Comparison of ENCODE assay signal across 1 cellular context in genomic region chr17:36545465-36546417, GRCh38.
TF ChIP-seq lines count a peak whose summit lies in the region.

No MANE protein-coding gene starts in this region.

TF ChIP-seq in K562, 482 proteins besides CTCF, POLR2A, EP300 and RAD21 (continued from another document and continues in another):
- TF ChIP-seq DDX20 (tag; IDR thresholded peaks at IDR 0.05; ENCODE audit: low read depth) (no peak), ZBTB49 (CRISPR knock-in tag; IDR thresholded peaks at IDR 0.05; ENCODE audit: borderline replicate concordance) (no peak), PPARD (CRISPR knock-in tag; IDR thresholded peaks at IDR 0.05) (no peak), POLR2H (tag; IDR thresholded peaks at IDR 0.05; ENCODE audit: low read depth) (no peak), PRPF4 (IDR thresholded peaks at IDR 0.05; ENCODE audit: insufficient read depth, low read depth, low read length, poor library complexity, severe bottlenecking) (peak; percentile 81), HDAC2 (IDR thresholded peaks at IDR 0.05) (0 out of 2 replicates have a peak, but pooled peaks have one; percentile 29), MNT (conservative IDR thresholded peaks at IDR 0.05) (peak; percentile 63 to 91), SNIP1 (IDR thresholded peaks at IDR 0.05; ENCODE audit: low read depth) (no peak), TFE3 (CRISPR knock-in tag; IDR thresholded peaks at IDR 0.05) (no peak), CBX3 (IDR thresholded peaks at IDR 0.05; ENCODE audit: borderline replicate concordance in 1 of 2, low read length in 2 of 2) (no peak), SRSF9 (IDR thresholded peaks at IDR 0.05; ENCODE audit: borderline replicate concordance, low read depth, low read length) (no peak), CEBPG (CRISPR knock-in tag; IDR thresholded peaks at IDR 0.05) (peak; percentile 85), CEBPG (tag; conservative IDR thresholded peaks at IDR 0.05 in 1 of 2, IDR thresholded peaks at IDR 0.05 in 1 of 2) (peak; percentile 80 to 86), GTF3C2 (IDR thresholded peaks at IDR 0.05; ENCODE audit: borderline replicate concordance, extremely low read depth, insufficient read length) (no peak), ZNF274 (IDR thresholded peaks at IDR 0.05; ENCODE audit: borderline replicate concordance, low read depth, low read length) (no peak), SIN3B (IDR thresholded peaks at IDR 0.05; ENCODE audit: low read depth) (peak; percentile 80), ZNF707 (CRISPR knock-in tag; conservative IDR thresholded peaks at IDR 0.05) (no peak), OTX1 (CRISPR knock-in tag; IDR thresholded peaks at IDR 0.05) (no peak), ZNF23 (CRISPR knock-in tag; IDR thresholded peaks at IDR 0.05) (no peak), ZNF699 (CRISPR knock-in tag; IDR thresholded peaks at IDR 0.05; ENCODE audit: insufficient replicate concordance) (no peak), HLTF (IDR thresholded peaks at IDR 0.05) (0 out of 2 replicates have a peak, but pooled peaks have one; percentile 51), POU5F1 (IDR thresholded peaks at IDR 0.05; ENCODE audit: borderline replicate concordance, low read depth, low read length, partially characterized antibody) (peak; percentile 17), MITF (IDR thresholded peaks at IDR 0.05) (0 out of 2 replicates have a peak, but pooled peaks have one; percentile 26), XRCC4 (IDR thresholded peaks at IDR 0.05; ENCODE audit: extremely low read depth, insufficient read depth, insufficient read length) (no peak), HDGF (IDR thresholded peaks at IDR 0.05) (0 out of 2 replicates have a peak, but pooled peaks have one; percentile 51), KDM4B (IDR thresholded peaks at IDR 0.05; ENCODE audit: borderline replicate concordance in 2 of 2, low read depth in 1 of 2) (peak in 1 of 2 experiments; percentile 77; a peak in 1 of 4 replicates), ZNF277 (CRISPR knock-in tag; IDR thresholded peaks at IDR 0.05; ENCODE audit: borderline replicate concordance) (no peak), ARID3B (CRISPR knock-in tag; IDR thresholded peaks at IDR 0.05; ENCODE audit: borderline replicate concordance) (no peak), ZNF592 (IDR thresholded peaks at IDR 0.05) (no peak), CEBPB (tag; IDR thresholded peaks at IDR 0.05) (peak; percentile 98), ZBTB26 (CRISPR knock-in tag; IDR thresholded peaks at IDR 0.05) (no peak), GABPB2 (CRISPR knock-in tag; conservative IDR thresholded peaks at IDR 0.05) (no peak), ZNF3 (CRISPR knock-in tag; IDR thresholded peaks at IDR 0.05) (no peak), ATF3 (IDR thresholded peaks at IDR 0.05) (peak; percentile 47), ATF3 (CRISPR knock-in tag; conservative IDR thresholded peaks at IDR 0.05) (no peak), MLLT1 (IDR thresholded peaks at IDR 0.05) (peak; percentile 25 to 70; a peak in 2 of 4 replicates)
